In the genomic region with DNA sequence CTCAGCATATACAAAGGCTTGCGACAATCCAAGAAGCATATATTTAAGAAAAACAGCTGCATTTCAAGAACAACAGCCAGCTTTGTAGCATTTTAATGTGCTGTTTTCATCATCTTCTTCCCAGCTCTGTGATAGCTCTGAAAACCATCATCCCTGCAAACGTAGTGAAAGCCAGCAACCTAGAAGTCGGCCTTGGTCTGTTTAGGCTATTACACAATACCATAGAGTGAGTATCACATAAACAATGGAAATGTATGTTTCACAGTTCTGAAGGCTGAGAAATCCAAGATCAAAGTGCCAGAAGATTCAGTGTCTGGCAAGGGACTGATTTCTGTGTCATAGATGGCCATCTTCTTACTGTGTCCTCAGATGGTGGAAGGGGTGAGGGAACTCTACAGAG, we compare ENCODE assay signal across 19 cellular contexts.
"Had no signal": no experiment of that assay in that cellular context is flagged by ENCODE, and none has a peak within 500 bp of the region (broad histone marks: within the 10 kb centered on the region; RNA-seq: fewer than 3 reads in every experiment).

No MANE protein-coding gene starts in this region.

- H3K4me2 ChIP-seq: KMS-11, PC-9 had no signal

- DNase-seq: activated CD4-positive, alpha-beta T cell treated with anti-CD3 and anti-CD28 coated beads for 48 hours; activated CD4-positive, alpha-beta T cell treated with anti-CD3 and anti-CD28 coated beads, Interleukin-2, amount 50 U/mL, for 4 hours; activated CD4-positive, CD25-positive, alpha-beta regulatory T cell treated with anti-CD3 and anti-CD28 coated beads, Interleukin-2, amount 50 U/mL, for 72 hours; activated CD8-positive, alpha-beta memory T cell treated with anti-CD3 and anti-CD28 coated beads, Interleukin-2, amount 50 U/mL, for 48 hours; activated CD8-positive, alpha-beta T cell treated with anti-CD3 and anti-CD28 coated beads, Interleukin-2, amount 10 ng/mL, durations not matched to agents 7 days and 5 days; activated effector memory CD4-positive, alpha-beta T cell treated with Interleukin-2 at 50 U/mL for 16 hours; activated naive CD4-positive, alpha-beta T cell; activated T-cell treated with anti-CD3 and anti-CD28 coated beads, Interleukin-2, amount 50 U/mL, for 1 hour; amygdala; NCI-H1092; NCI-H1417 treated with DMSO at 0.1 percent for 48 hours; NCI-H1694 treated with DMSO at 0.1 percent for 48 hours; NCI-H2029 treated with DMSO at 0.1 percent for 48 hours; NCI-H446; NCI-H524; PC-9; SHP77 treated with DMSO at 0.1 percent for 48 hours had no signal

- H3K4me3 ChIP-seq: cardiac muscle cell, PC-9 had no signal

- H3K27ac ChIP-seq: cardiac muscle cell, KMS-11, PC-9 had no signal

- H3K36me3 ChIP-seq: cardiac muscle cell had no signal

- H3K27me3 ChIP-seq: cardiac muscle cell had no signal

- H3K9ac ChIP-seq: KMS-11 had no signal

- H2AFZ ChIP-seq: PC-9 had no signal
